Comparison of ENCODE assay signal across 11 cellular contexts in the genomic region with DNA sequence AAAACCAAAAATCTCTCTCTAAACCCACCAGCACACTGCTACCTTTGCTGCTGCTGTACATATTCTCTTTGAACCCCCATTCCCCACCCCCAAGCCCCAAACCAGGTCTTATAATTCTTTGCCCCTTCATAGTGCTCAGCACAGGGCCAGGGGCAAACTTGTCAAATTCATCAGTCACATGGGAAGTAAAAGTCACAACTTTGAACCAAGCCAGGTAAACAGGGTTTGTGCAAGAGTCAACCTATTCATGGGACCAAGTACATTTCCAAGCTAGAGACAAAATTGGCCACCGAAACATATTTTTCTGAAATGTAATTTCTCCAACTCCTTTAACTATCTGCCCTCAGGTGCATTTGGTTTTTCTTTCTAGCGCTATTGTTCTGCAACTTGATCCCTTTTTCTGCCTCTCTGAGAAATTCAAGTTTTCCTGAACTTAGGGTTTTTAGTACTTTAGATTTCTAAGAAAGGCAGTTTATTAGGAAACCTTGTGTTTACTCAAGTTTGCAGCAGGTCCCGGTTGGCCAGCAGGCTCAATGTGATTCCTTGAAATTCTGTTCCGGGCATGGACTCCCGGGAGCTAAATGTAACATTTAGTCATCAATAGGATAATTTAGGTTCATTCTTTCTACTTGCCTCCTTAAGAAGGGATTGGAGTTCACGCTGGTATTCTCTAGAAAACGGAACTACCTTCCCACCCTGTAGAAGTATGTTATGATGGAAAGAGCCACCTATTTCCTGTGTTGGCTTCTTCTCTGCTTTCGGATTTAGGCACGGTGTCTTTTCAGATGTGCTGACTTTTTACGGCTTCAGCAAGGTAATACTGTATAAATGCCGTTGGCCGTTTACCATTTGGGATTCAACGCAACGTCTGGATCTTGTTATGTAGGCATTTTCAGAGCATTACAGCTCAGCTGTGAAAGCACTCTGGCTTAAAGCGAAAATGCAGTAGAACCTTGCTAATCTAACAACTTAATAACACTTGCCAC.
A peak's percentile ranks its signal among the peaks of the same experiment; 100 is the strongest.
DNase-seq lines count a peak whose midpoint lies in the region; FAIRE-seq and TF ChIP-seq lines count a peak whose summit lies in the region.
"Had no signal": no experiment of that assay in that cellular context is flagged by ENCODE, and none has a peak within 500 bp of the region (broad histone marks: within the 10 kb centered on the region; RNA-seq: fewer than 3 reads in every experiment).

No MANE protein-coding gene starts in this region.

- H3K9ac ChIP-seq in kidney (ENCODE audit: low read length in 2 of 2) = no peak overlapping the region

- intact Hi-C loops in activated T-helper 1 cell treated with anti-CD3 and anti-CD28 coated beads, Interleukin-12 subunit alpha, Interleukin-12 subunit beta, Interleukin-2, Interleukin-4 antibody, amounts not matched to agents 30 ng/mL and 10 ng/mL and 1 ng/mL, durations not matched to agents 14 hours and 24 hours and 36 hours (cut with micrococcal nuclease) = loop anchor here (1.0 to 5.0 kb wide), 4 partner anchors 27 to 217 kb away; no protein-coding TSS in a partner anchor
- intact Hi-C loops in kidney (cut with DNase I) = no loop called here
- intact Hi-C loops in tibial artery (cut with DNase I; ENCODE audit: low total_unique reads) = no loop called here

- H3K27ac ChIP-seq in kidney (ENCODE audit: low read depth in 2 of 2, low read length in 2 of 2) (no peak overlapping the region), tibial artery (no peak overlapping the region)
- H3K27ac ChIP-seq: body of pancreas had no signal

- TF ChIP-seq CTCF in kidney (IDR thresholded peaks at IDR 0.05; ENCODE audit: borderline replicate concordance, extremely low read depth, insufficient read depth) (no peak), tibial artery (IDR thresholded peaks at IDR 0.05) (no peak)

- no peak for FAIRE-seq in kidney (lab: Jason Lieb, UNC)
- FAIRE-seq: small intestine had no signal

- H3K27ac Mint-ChIP-seq in activated T-cell treated with anti-CD3 and anti-CD28 coated beads, Interleukin-2, amount 50 U/mL, for 24 hours = peak overlapping the region; percentile 92
- H3K27ac Mint-ChIP-seq in activated T-helper 1 cell treated with anti-CD3 and anti-CD28 coated beads, Interleukin-12 subunit alpha, Interleukin-12 subunit beta, Interleukin-2, Interleukin-4 antibody, amounts not matched to agents 30 ng/mL and 10 ng/mL and 1 ng/mL, durations not matched to agents 14 hours and 24 hours and 36 hours = peak overlapping the region; percentile 91

- H3K9me3 ChIP-seq in kidney (ENCODE audit: control insufficient read depth in 1 of 2, low read length in 2 of 2) (no peaks in the 10 kb centered on the region), tibial artery (no peaks in the 10 kb centered on the region)
- H3K9me3 ChIP-seq: body of pancreas, MG63 had no signal

- no peaks in the 10 kb centered on the region for H3K27me3 Mint-ChIP-seq in activated T-cell treated with anti-CD3 and anti-CD28 coated beads, Interleukin-2, amount 50 U/mL, for 24 hours
- H3K27me3 Mint-ChIP-seq in activated T-helper 1 cell treated with anti-CD3 and anti-CD28 coated beads, Interleukin-12 subunit alpha, Interleukin-12 subunit beta, Interleukin-2, Interleukin-4 antibody, amounts not matched to agents 30 ng/mL and 10 ng/mL and 1 ng/mL, durations not matched to agents 14 hours and 24 hours and 36 hours (ENCODE audit: insufficient read depth) = no peaks in the 10 kb centered on the region

- no peaks in the 10 kb centered on the region for H3K36me3 ChIP-seq in kidney (ENCODE audit: control insufficient read depth in 1 of 2, insufficient read depth in 2 of 2, low read length in 2 of 2)
- no peaks in the 10 kb centered on the region for H3K36me3 ChIP-seq in tibial artery
- no peaks in the 10 kb centered on the region for H3K36me3 ChIP-seq in H7 (replicated peaks; ENCODE audit: control insufficient read depth, insufficient read depth, low read length)
- H3K36me3 ChIP-seq: MG63 had no signal

- peaks cover 84% of the 10 kb centered on the region for H3K4me1 Mint-ChIP-seq in activated T-cell treated with anti-CD3 and anti-CD28 coated beads, Interleukin-2, amount 50 U/mL, for 24 hours (ENCODE audit: low read depth)
- H3K4me1 Mint-ChIP-seq in activated T-helper 1 cell treated with anti-CD3 and anti-CD28 coated beads, Interleukin-12 subunit alpha, Interleukin-12 subunit beta, Interleukin-2, Interleukin-4 antibody, amounts not matched to agents 30 ng/mL and 10 ng/mL and 1 ng/mL, durations not matched to agents 14 hours and 24 hours and 36 hours (ENCODE audit: low read depth) = peaks cover 66% of the 10 kb centered on the region

- no peak for DNase-seq in activated T-cell treated with anti-CD3 and anti-CD28 coated beads, Interleukin-2, amount 50 U/mL, for 24 hours
- DNase-seq in activated T-cell treated with anti-CD3 and anti-CD28 coated beads for 4 hours (no peak), kidney (no peak), tibial artery (no peak), H7 (no peak), hippocampal formation (lab: John Stamatoyannopoulos, UW) (no peak), NCI-H146 treated with DMSO at 0.1 percent for 48 hours (lab: John Stamatoyannopoulos, UW; ENCODE audit: unreplicated experiment) (no peak)
- no peak for DNase-seq in activated T-helper 1 cell treated with anti-CD3 and anti-CD28 coated beads, Interleukin-12 subunit alpha, Interleukin-12 subunit beta, Interleukin-2, Interleukin-4 antibody, amounts not matched to agents 30 ng/mL and 10 ng/mL and 1 ng/mL, durations not matched to agents 14 hours and 24 hours and 36 hours (ENCODE audit: low spot score)
- DNase-seq: body of pancreas, MG63, small intestine had no signal

- H3K36me3 Mint-ChIP-seq in activated T-cell treated with anti-CD3 and anti-CD28 coated beads, Interleukin-2, amount 50 U/mL, for 24 hours (ENCODE audit: low read depth) = peaks cover 7% of the 10 kb centered on the region
- H3K36me3 Mint-ChIP-seq in activated T-helper 1 cell treated with anti-CD3 and anti-CD28 coated beads, Interleukin-12 subunit alpha, Interleukin-12 subunit beta, Interleukin-2, Interleukin-4 antibody, amounts not matched to agents 30 ng/mL and 10 ng/mL and 1 ng/mL, durations not matched to agents 14 hours and 24 hours and 36 hours (ENCODE audit: low read depth) = peaks cover 6% of the 10 kb centered on the region

- peaks cover 7% of the 10 kb centered on the region for H3K9me3 Mint-ChIP-seq in activated T-cell treated with anti-CD3 and anti-CD28 coated beads, Interleukin-2, amount 50 U/mL, for 24 hours
- no peaks in the 10 kb centered on the region for H3K9me3 Mint-ChIP-seq in activated T-helper 1 cell treated with anti-CD3 and anti-CD28 coated beads, Interleukin-12 subunit alpha, Interleukin-12 subunit beta, Interleukin-2, Interleukin-4 antibody, amounts not matched to agents 30 ng/mL and 10 ng/mL and 1 ng/mL, durations not matched to agents 14 hours and 24 hours and 36 hours

- H3K4me1 ChIP-seq in kidney (ENCODE audit: control insufficient read depth in 1 of 2, insufficient read depth in 1 of 2, low read depth in 1 of 2, low read length in 2 of 2) (peaks cover 0 to 2% of the 10 kb centered on the region in 2 donors), tibial artery (peaks cover 0 to 18% (median 6%) of the 10 kb centered on the region in 4 donors)
- H3K4me1 ChIP-seq: body of pancreas had no signal

- peak overlapping the region; percentile 26 to 37 for H3K4me3 ChIP-seq in kidney (ENCODE audit: low read length in 2 of 2)
- H3K4me3 ChIP-seq in tibial artery = peak overlapping the region; percentile 37 to 41
- no peak overlapping the region for H3K4me3 ChIP-seq in H7 (ENCODE audit: insufficient read depth, low read depth, low read length)
- H3K4me3 ChIP-seq: body of pancreas, MG63 had no signal

- H3K27me3 ChIP-seq in tibial artery (no peaks in the 10 kb centered on the region), H7 (ENCODE audit: control insufficient read depth, insufficient read depth, low read length) (no peaks in the 10 kb centered on the region)
- H3K27me3 ChIP-seq: body of pancreas, MG63 had no signal

- H3K4me3 Mint-ChIP-seq in activated T-cell treated with anti-CD3 and anti-CD28 coated beads, Interleukin-2, amount 50 U/mL, for 24 hours = peak overlapping the region; percentile 75
- peak overlapping the region; percentile 76 for H3K4me3 Mint-ChIP-seq in activated T-helper 1 cell treated with anti-CD3 and anti-CD28 coated beads, Interleukin-12 subunit alpha, Interleukin-12 subunit beta, Interleukin-2, Interleukin-4 antibody, amounts not matched to agents 30 ng/mL and 10 ng/mL and 1 ng/mL, durations not matched to agents 14 hours and 24 hours and 36 hours
